ENCODE assay signal across 20 cellular contexts in the genomic region with DNA sequence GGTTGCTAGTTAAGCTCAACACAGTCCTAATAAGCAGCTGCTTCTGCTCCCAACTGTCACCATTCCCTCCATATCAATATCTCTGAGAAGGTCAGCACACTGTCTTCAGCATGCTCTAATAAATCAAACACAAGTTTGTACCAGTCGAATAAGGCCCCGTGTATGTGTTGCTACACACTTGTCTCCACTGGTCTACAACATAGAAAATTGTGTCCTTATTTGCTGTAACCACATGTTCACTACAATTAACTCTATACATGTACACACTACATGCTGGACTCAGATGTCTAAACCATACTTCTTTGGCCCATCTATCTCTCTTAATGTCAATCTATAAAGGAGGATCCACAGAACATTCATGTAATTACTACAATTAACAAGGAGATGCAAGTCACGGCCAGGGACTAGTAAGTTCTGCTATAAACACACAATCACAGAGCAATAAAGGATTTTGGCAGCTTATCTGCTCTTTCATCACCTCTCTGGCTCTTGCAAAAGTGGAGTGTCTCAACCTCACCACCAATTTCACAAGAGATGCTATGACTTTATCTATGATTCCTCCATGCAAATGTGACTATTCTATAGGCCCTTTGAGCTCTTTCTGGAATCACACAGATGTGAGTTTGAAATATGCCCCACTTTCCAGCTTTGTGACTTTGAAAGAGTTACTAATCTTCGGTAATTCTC.
A peak's percentile ranks its signal among the peaks of the same experiment; 100 is the strongest.
DNase-seq lines count a peak whose midpoint lies in the region.
"Had no signal": no experiment of that assay in that cellular context is flagged by ENCODE, and none has a peak within 500 bp of the region (broad histone marks: within the 10 kb centered on the region; RNA-seq: fewer than 3 reads in every experiment).

No MANE protein-coding gene starts in this region.

- CTCF ChIA-PET in activated CD4-positive, alpha-beta T cell treated with anti-CD3 and anti-CD28 coated beads, Interleukin-2, amount 10 ng/mL, durations not matched to agents 7 days and 5 days (lab: Charles Lee) = no interaction called here

- DNase-seq in GM23248 = peak; percentile 64
- DNase-seq in NCI-H226 = peak; percentile 37
- DNase-seq in fibroblast of gingiva (ENCODE audit: low read depth) = peak; percentile 75
- peak; percentile 21 for DNase-seq in stromal cell of bone marrow (ENCODE audit: low read depth)
- no peak for DNase-seq in activated CD4-positive, alpha-beta T cell treated with anti-CD3 and anti-CD28 coated beads, Interleukin-2, amount 10 ng/mL, durations not matched to agents 7 days and 5 days
- DNase-seq in DMS79 treated with DMSO at 0.1 percent for 48 hours (lab: John Stamatoyannopoulos, UW) = no peak
- no peak for DNase-seq in NCI-H2227 treated with DMSO at 0.1 percent for 48 hours (lab: John Stamatoyannopoulos, UW)
- DNase-seq: activated CD4-positive, alpha-beta T cell treated with anti-CD3 and anti-CD28 coated beads for 36 hours; activated naive CD4-positive, alpha-beta T cell treated with anti-CD3 and anti-CD28 coated beads, Interleukin-2, amount 50 U/mL, for 16 hours; cerebellar nuclear complex; kidney; MV-4-11; NCI-H187; SHP77 treated with DMSO at 0.1 percent for 48 hours; stimulated activated CD4-positive, alpha-beta T cell treated with anti-CD3 and anti-CD28 coated beads, Interleukin-2, amount 100 ng/mL, for 48 hours; stimulated activated naive CD4-positive, alpha-beta T cell had no signal

- no peak overlapping the region for H3K4me3 ChIP-seq in GM23248
- H3K4me3 ChIP-seq: ascending aorta had no signal

- H3K4me1 Mint-ChIP-seq in activated CD4-positive, alpha-beta T cell treated with anti-CD3 and anti-CD28 coated beads, Interleukin-2, amount 10 ng/mL, durations not matched to agents 7 days and 5 days = no peaks in the 10 kb centered on the region
- H3K4me1 Mint-ChIP-seq: activated CD4-positive, alpha-beta T cell treated with anti-CD3 and anti-CD28 coated beads for 36 hours; IgD-negative memory B cell had no signal

- POLR2A ChIA-PET in activated CD4-positive, alpha-beta T cell treated with anti-CD3 and anti-CD28 coated beads, Interleukin-2, amount 10 ng/mL, durations not matched to agents 7 days and 5 days (lab: Charles Lee) = no interaction called here

- in situ Hi-C loops in GM23248 (cut with MboI) = no loop called here

- no peaks in the 10 kb centered on the region for H3K9me3 ChIP-seq in GM23248 (ENCODE audit: low read depth)
- H3K9me3 ChIP-seq: ascending aorta had no signal

- no peak overlapping the region for H3K4me3 Mint-ChIP-seq in activated CD4-positive, alpha-beta T cell treated with anti-CD3 and anti-CD28 coated beads, Interleukin-2, amount 10 ng/mL, durations not matched to agents 7 days and 5 days
- H3K4me3 Mint-ChIP-seq: activated CD4-positive, alpha-beta T cell treated with anti-CD3 and anti-CD28 coated beads for 36 hours; IgD-negative memory B cell had no signal

- H3K27ac ChIP-seq in GM23248 = no peak overlapping the region
- H3K27ac ChIP-seq: ascending aorta, epithelial cell of prostate, HL-60 had no signal

- H3F3A ChIP-seq in GM23248 (ENCODE audit: insufficient read depth) = no peaks in the 10 kb centered on the region

- no peak overlapping the region for H2AFZ ChIP-seq in GM23248

- H3K4me2 ChIP-seq in GM23248 (ENCODE audit: unreplicated experiment) = no peak overlapping the region

- H3K27me3 ChIP-seq in GM23248 (replicated peaks; ENCODE audit: insufficient read depth) = no peaks in the 10 kb centered on the region
- H3K27me3 ChIP-seq: ascending aorta had no signal

- H3K9me3 Mint-ChIP-seq in activated CD4-positive, alpha-beta T cell treated with anti-CD3 and anti-CD28 coated beads, Interleukin-2, amount 10 ng/mL, durations not matched to agents 7 days and 5 days = no peaks in the 10 kb centered on the region

- H3K27me3 Mint-ChIP-seq in activated CD4-positive, alpha-beta T cell treated with anti-CD3 and anti-CD28 coated beads, Interleukin-2, amount 10 ng/mL, durations not matched to agents 7 days and 5 days = no peaks in the 10 kb centered on the region
- H3K27me3 Mint-ChIP-seq: activated CD4-positive, alpha-beta T cell treated with anti-CD3 and anti-CD28 coated beads for 36 hours; IgD-negative memory B cell had no signal

- WGBS in GM23248 (ENCODE audit: low coverage in 1 of 2, low lambda C conversion rate in 2 of 2, missing lambda C conversion rate in 2 of 2), 2 experiments = 73 to 78% methylated on average over 4 of the region's 4 CpGs

- no peaks in the 10 kb centered on the region for H3K9me2 ChIP-seq in GM23248 (ENCODE audit: insufficient read depth)

- no peaks in the 10 kb centered on the region for H3K36me3 Mint-ChIP-seq in activated CD4-positive, alpha-beta T cell treated with anti-CD3 and anti-CD28 coated beads, Interleukin-2, amount 10 ng/mL, durations not matched to agents 7 days and 5 days (ENCODE audit: low read depth)
- H3K36me3 Mint-ChIP-seq: IgD-negative memory B cell had no signal

- no peaks in the 10 kb centered on the region for H3K4me1 ChIP-seq in GM23248 (ENCODE audit: insufficient read depth)
- H3K4me1 ChIP-seq: ascending aorta had no signal

- no peaks in the 10 kb centered on the region for H3K36me3 ChIP-seq in GM23248 (ENCODE audit: low read depth)
- H3K36me3 ChIP-seq: ascending aorta had no signal

- H4K20me1 ChIP-seq in GM23248 (ENCODE audit: insufficient read depth) = no peaks in the 10 kb centered on the region; the same call in 1 of the 2 replicates

- no peak overlapping the region for H3K27ac Mint-ChIP-seq in activated CD4-positive, alpha-beta T cell treated with anti-CD3 and anti-CD28 coated beads, Interleukin-2, amount 10 ng/mL, durations not matched to agents 7 days and 5 days
- H3K27ac Mint-ChIP-seq: activated CD4-positive, alpha-beta T cell treated with anti-CD3 and anti-CD28 coated beads for 36 hours; IgD-negative memory B cell had no signal

- H3K9ac ChIP-seq in GM23248 = no peak overlapping the region

- H3K79me2 ChIP-seq in GM23248 (ENCODE audit: insufficient read depth) = no peaks in the 10 kb centered on the region

Comparison
In these comparisons a context has a peak if more than half of its experiments do, and no peak if none do; other contexts are left out.
1. DNase-seq: peak in GM23248 (single experiment), NCI-H226 (single experiment), fibroblast of gingiva (single experiment) and stromal cell of bone marrow (single experiment); none in activated CD4-positive, alpha-beta T cell treated with anti-CD3 and anti-CD28 coated beads, Interleukin-2, amount 10 ng/mL, durations not matched to agents 7 days and 5 days (single experiment), DMS79 treated with DMSO at 0.1 percent for 48 hours (single experiment) and NCI-H2227 treated with DMSO at 0.1 percent for 48 hours (single experiment).